Comparison of ENCODE assay signal across 23 cellular contexts in genomic region chr15:63923993-63924950, GRCh38.
DNase-seq lines count a peak whose midpoint lies in the region; ATAC-seq and TF ChIP-seq lines count a peak whose summit lies in the region.
"Had no signal": no experiment of that assay in that cellular context is flagged by ENCODE, and none has a peak within 500 bp of the region (broad histone marks: within the 10 kb centered on the region; RNA-seq: fewer than 3 reads in every experiment).

No MANE protein-coding gene starts in this region.

- no peaks in the 10 kb centered on the region for H3K27me3 Mint-ChIP-seq in CD4-positive, CD25-positive, alpha-beta regulatory T cell
- H3K27me3 Mint-ChIP-seq: activated CD4-positive, alpha-beta T cell treated with anti-CD3 and anti-CD28 coated beads for 36 hours; activated T-helper 17 cell treated with anti-CD3 and anti-CD28 coated beads, Interleukin-2, amount 50 U/mL, for 72 hours; stimulated activated naive B cell treated with anti-CD40 and anti-IgM and Interleukin-4, amounts not matched to agents 10 μg/mL and 1 μg/mL and 100 μg/mL, for 72 hours had no signal

- H3K27me3 ChIP-seq in CD4-positive, CD25-positive, alpha-beta regulatory T cell (ENCODE audit: control insufficient read depth, insufficient read depth, low read length) = no peaks in the 10 kb centered on the region
- H3K27me3 ChIP-seq in MM.1S (replicated peaks; ENCODE audit: insufficient read depth, low read length) (no peaks in the 10 kb centered on the region), brain microvascular endothelial cell (replicated peaks) (no peaks in the 10 kb centered on the region), parathyroid adenoma (ENCODE audit: control insufficient read depth, insufficient read depth, low read length) (no peaks in the 10 kb centered on the region)
- H3K27me3 ChIP-seq: neutrophil, upper lobe of right lung had no signal

- H3K9me3 Mint-ChIP-seq in CD4-positive, CD25-positive, alpha-beta regulatory T cell = peaks cover 0 to 2% (median 0%) of the 10 kb centered on the region in 7 donors
- H3K9me3 Mint-ChIP-seq: activated naive CD4-positive, alpha-beta T cell treated with anti-CD3 and anti-CD28 coated beads, Interleukin-2, amount 10 ng/mL, durations not matched to agents 7 days and 5 days; activated T-helper 17 cell treated with anti-CD3 and anti-CD28 coated beads, Interleukin-2, amount 50 U/mL, for 72 hours; stimulated activated naive B cell treated with anti-CD40 and anti-IgM and Interleukin-4, amounts not matched to agents 10 μg/mL and 1 μg/mL and 100 μg/mL, for 72 hours had no signal

- no peak for ATAC-seq in CD4-positive, CD25-positive, alpha-beta regulatory T cell (ENCODE audit: low read depth in 2 of 2)
- no peak for ATAC-seq in HG03521 (IDR thresholded peaks at IDR 0.05; ENCODE audit: unreplicated experiment)
- no peak for ATAC-seq in GM18873 (IDR thresholded peaks at IDR 0.05; ENCODE audit: low FRiP score, unreplicated experiment)
- ATAC-seq: activated CD4-positive, alpha-beta T cell treated with anti-CD3 and anti-CD28 coated beads for 36 hours; activated CD8-positive, alpha-beta T cell treated with anti-CD3 and anti-CD28 coated beads, Interleukin-2, amount 10 ng/mL, durations not matched to agents 7 days and 5 days; activated T-helper 17 cell treated with anti-CD3 and anti-CD28 coated beads, Interleukin-2, amount 50 U/mL, for 72 hours; HCT116; stimulated activated naive B cell treated with anti-CD40 and anti-IgM and Interleukin-4, amounts not matched to agents 10 μg/mL and 1 μg/mL and 100 μg/mL, for 72 hours had no signal

- H3K27ac ChIP-seq in CD4-positive, CD25-positive, alpha-beta regulatory T cell (ENCODE audit: insufficient read depth, low read length, poor library complexity, severe bottlenecking) = no peak overlapping the region
- peak overlapping the region; percentile 34; the same call in 1 of the 2 replicates for H3K27ac ChIP-seq in MM.1S (ENCODE audit: low read length)
- H3K27ac ChIP-seq in brain microvascular endothelial cell = no peak overlapping the region
- H3K27ac ChIP-seq in parathyroid adenoma = peak overlapping the region; percentile 27
- H3K27ac ChIP-seq: left ventricle myocardium inferior, neutrophil, upper lobe of right lung had no signal

- TF ChIP-seq CTCF in MM.1S (IDR thresholded peaks at IDR 0.05; ENCODE audit: low read length) (no peak), brain microvascular endothelial cell (IDR thresholded peaks at IDR 0.05; ENCODE audit: low read depth, low read length, missing control alignments) (no peak), parathyroid adenoma (IDR thresholded peaks at IDR 0.05) (no peak)

- H3K9me3 ChIP-seq in CD4-positive, CD25-positive, alpha-beta regulatory T cell (ENCODE audit: control insufficient read depth in 2 of 2, low read length in 2 of 2) = no peaks in the 10 kb centered on the region
- no peaks in the 10 kb centered on the region for H3K9me3 ChIP-seq in MM.1S (replicated peaks; ENCODE audit: insufficient read depth, low read length)
- H3K9me3 ChIP-seq in parathyroid adenoma (ENCODE audit: control insufficient read depth, low read length) = no peaks in the 10 kb centered on the region
- H3K9me3 ChIP-seq: left ventricle myocardium inferior, neutrophil, upper lobe of right lung had no signal

- no peak overlapping the region for H3K4me3 Mint-ChIP-seq in CD4-positive, CD25-positive, alpha-beta regulatory T cell
- H3K4me3 Mint-ChIP-seq: activated CD4-positive, alpha-beta T cell treated with anti-CD3 and anti-CD28 coated beads for 36 hours; activated CD8-positive, alpha-beta T cell treated with anti-CD3 and anti-CD28 coated beads, Interleukin-2, amount 10 ng/mL, durations not matched to agents 7 days and 5 days; activated naive CD4-positive, alpha-beta T cell treated with anti-CD3 and anti-CD28 coated beads, Interleukin-2, amount 10 ng/mL, durations not matched to agents 7 days and 5 days; activated T-helper 17 cell treated with anti-CD3 and anti-CD28 coated beads, Interleukin-2, amount 50 U/mL, for 72 hours; stimulated activated naive B cell treated with anti-CD40 and anti-IgM and Interleukin-4, amounts not matched to agents 10 μg/mL and 1 μg/mL and 100 μg/mL, for 72 hours had no signal

- H3K4me1 ChIP-seq in CD4-positive, CD25-positive, alpha-beta regulatory T cell (ENCODE audit: control insufficient read depth, insufficient read depth, low read length, poor library complexity, severe bottlenecking) = no peaks in the 10 kb centered on the region
- peaks cover 34% of the 10 kb centered on the region for H3K4me1 ChIP-seq in MM.1S (ENCODE audit: low read length)
- H3K4me1 ChIP-seq in parathyroid adenoma = no peaks in the 10 kb centered on the region
- H3K4me1 ChIP-seq: upper lobe of right lung had no signal

- no peak overlapping the region for H3K4me3 ChIP-seq in CD4-positive, CD25-positive, alpha-beta regulatory T cell (ENCODE audit: low read depth, low read length)
- no peak overlapping the region for H3K4me3 ChIP-seq in MM.1S (ENCODE audit: low read length)
- no peak overlapping the region for H3K4me3 ChIP-seq in brain microvascular endothelial cell (ENCODE audit: low read depth, low read length)
- no peak overlapping the region for H3K4me3 ChIP-seq in parathyroid adenoma (ENCODE audit: low read depth, low read length)
- H3K4me3 ChIP-seq: left ventricle myocardium inferior, upper lobe of right lung had no signal

- peak overlapping the region in 2 of 3 donors; percentile 44 to 80 for H3K27ac Mint-ChIP-seq in CD4-positive, CD25-positive, alpha-beta regulatory T cell
- H3K27ac Mint-ChIP-seq: activated CD4-positive, alpha-beta T cell treated with anti-CD3 and anti-CD28 coated beads for 36 hours; activated CD8-positive, alpha-beta T cell treated with anti-CD3 and anti-CD28 coated beads, Interleukin-2, amount 10 ng/mL, durations not matched to agents 7 days and 5 days; activated naive CD4-positive, alpha-beta T cell treated with anti-CD3 and anti-CD28 coated beads, Interleukin-2, amount 10 ng/mL, durations not matched to agents 7 days and 5 days; activated T-helper 17 cell treated with anti-CD3 and anti-CD28 coated beads, Interleukin-2, amount 50 U/mL, for 72 hours; stimulated activated naive B cell treated with anti-CD40 and anti-IgM and Interleukin-4, amounts not matched to agents 10 μg/mL and 1 μg/mL and 100 μg/mL, for 72 hours had no signal

- no peaks in the 10 kb centered on the region for H3K36me3 ChIP-seq in CD4-positive, CD25-positive, alpha-beta regulatory T cell (ENCODE audit: control insufficient read depth, insufficient read depth, low read length)
- H3K36me3 ChIP-seq in MM.1S (replicated peaks; ENCODE audit: insufficient read depth, low read length) (no peaks in the 10 kb centered on the region), brain microvascular endothelial cell (replicated peaks) (no peaks in the 10 kb centered on the region), parathyroid adenoma (ENCODE audit: control insufficient read depth, insufficient read depth, low read length) (no peaks in the 10 kb centered on the region)

- H3K4me2 ChIP-seq in MM.1S (ENCODE audit: low read depth, low read length) (peak overlapping the region; percentile 23; the same call in 1 of the 2 replicates), parathyroid adenoma (ENCODE audit: low read length) (no peak overlapping the region)

- H2AFZ ChIP-seq in MM.1S (ENCODE audit: low read length) (peak overlapping the region; percentile 13; the same call in 1 of the 2 replicates), parathyroid adenoma (peak overlapping the region; percentile 34)

- H3F3A ChIP-seq in MM.1S (ENCODE audit: insufficient read depth, low read length) = 0 out of 2 replicates have a peak, but pooled peaks cover 7% of the 10 kb centered on the region

- no peaks in the 10 kb centered on the region for H3K9me2 ChIP-seq in MM.1S (replicated peaks; ENCODE audit: insufficient read depth, low read length)

- no peaks in the 10 kb centered on the region for H3K79me2 ChIP-seq in MM.1S (ENCODE audit: low read length)
- no peaks in the 10 kb centered on the region for H3K79me2 ChIP-seq in parathyroid adenoma

- H4K20me1 ChIP-seq in MM.1S (ENCODE audit: insufficient read depth, low read length) = no peaks in the 10 kb centered on the region

- no peak for DNase-seq in CD4-positive, CD25-positive, alpha-beta regulatory T cell
- DNase-seq in MM.1S (peak; percentile 53), brain microvascular endothelial cell (peak; percentile 20), NCI-H2196 (lab: John Stamatoyannopoulos, UW; ENCODE audit: unreplicated experiment) (no peak), GM19240 (ENCODE audit: insufficient read length, low spot score) (no peak)
- DNase-seq: 8988T; activated CD4-positive, alpha-beta T cell treated with anti-CD3 and anti-CD28 coated beads for 36 hours; activated CD8-positive, alpha-beta T cell treated with anti-CD3 and anti-CD28 coated beads, Interleukin-2, amount 10 ng/mL, durations not matched to agents 7 days and 5 days; activated naive CD4-positive, alpha-beta T cell treated with anti-CD3 and anti-CD28 coated beads, Interleukin-2, amount 10 ng/mL, durations not matched to agents 7 days and 5 days; amygdala; caudate nucleus; left ventricle myocardium inferior; mesendoderm; stimulated activated naive B cell treated with anti-CD40 and anti-IgM and Interleukin-4, amounts not matched to agents 10 μg/mL and 1 μg/mL and 100 μg/mL, for 72 hours; SW 1271; T-helper 9 cell; upper lobe of right lung had no signal

- H3K4me1 Mint-ChIP-seq in CD4-positive, CD25-positive, alpha-beta regulatory T cell = peaks cover 0 to 15% (median 6%) of the 10 kb centered on the region in 4 donors

- in situ Hi-C loops in brain microvascular endothelial cell (cut with HindIII; ENCODE audit: low pct_ligation_motif_present, low sequenced_read_pairs) = no loop called here

- peaks cover 4% of the 10 kb centered on the region for H3K36me3 Mint-ChIP-seq in CD4-positive, CD25-positive, alpha-beta regulatory T cell
- H3K36me3 Mint-ChIP-seq: activated naive CD4-positive, alpha-beta T cell treated with anti-CD3 and anti-CD28 coated beads, Interleukin-2, amount 10 ng/mL, durations not matched to agents 7 days and 5 days; stimulated activated naive B cell treated with anti-CD40 and anti-IgM and Interleukin-4, amounts not matched to agents 10 μg/mL and 1 μg/mL and 100 μg/mL, for 72 hours had no signal

- H3K9ac ChIP-seq in MM.1S (ENCODE audit: low read length) = no peak overlapping the region
- no peak overlapping the region for H3K9ac ChIP-seq in parathyroid adenoma

Comparison
In these comparisons a context has a peak if more than half of its experiments do, and no peak if none do; other contexts are left out.
1. DNase-seq: peak in MM.1S (single experiment) and brain microvascular endothelial cell (single experiment); none in CD4-positive, CD25-positive, alpha-beta regulatory T cell (0 of 3), NCI-H2196 (single experiment) and GM19240 (single experiment).
2. H3K27ac ChIP-seq: peak in MM.1S (single experiment) and parathyroid adenoma (single experiment); none in CD4-positive, CD25-positive, alpha-beta regulatory T cell (single experiment) and brain microvascular endothelial cell (single experiment).